ENCODE assay signal across 8 cellular contexts in the genomic region with DNA sequence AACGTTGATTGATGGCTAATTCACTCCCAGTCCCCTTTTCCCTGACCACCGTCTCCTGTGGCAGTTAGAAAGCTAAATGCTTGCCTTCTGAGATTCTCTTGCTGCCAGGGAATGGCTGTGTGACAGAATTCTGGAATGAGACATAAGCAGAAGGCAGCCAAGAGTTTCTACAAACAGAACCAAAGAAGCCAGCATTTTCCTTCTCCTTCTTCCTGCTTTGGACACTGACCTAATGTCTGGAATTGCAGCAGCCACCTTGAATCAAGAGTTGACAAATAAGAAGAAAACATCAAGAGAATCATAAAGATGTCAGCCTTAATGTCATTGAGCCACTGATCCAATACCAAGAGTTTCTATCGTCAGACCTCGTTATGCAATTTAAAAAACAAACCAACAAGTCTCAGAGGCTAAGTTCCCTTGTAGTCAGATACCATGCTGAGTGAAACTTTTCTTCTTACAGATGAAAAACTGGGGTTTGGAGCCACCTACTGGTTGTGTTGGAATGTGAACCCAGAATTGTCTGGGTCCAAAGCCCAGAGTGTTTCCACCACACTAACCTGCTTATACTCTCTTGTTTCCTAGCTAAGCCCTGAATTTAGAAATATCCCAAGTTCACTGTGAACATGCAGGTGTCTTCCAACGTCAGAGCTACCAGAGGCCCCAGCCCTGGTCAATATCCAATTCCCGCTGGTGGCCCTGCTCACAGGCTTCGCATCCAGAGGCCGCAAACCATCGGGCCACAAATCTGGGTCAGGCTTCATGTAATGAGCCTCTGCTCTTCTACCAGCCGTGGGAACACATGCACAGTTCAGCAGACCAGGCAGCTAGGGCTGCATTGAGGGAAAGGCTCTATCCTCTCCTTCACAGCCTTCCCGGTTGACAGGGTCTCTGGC. TPM values are rescaled to one million over a fixed set of nuclear protein-coding genes. Genes with fewer than 3 reads are reported as not detected.
DNase-seq lines count a peak whose midpoint lies in the region; ATAC-seq and TF ChIP-seq lines count a peak whose summit lies in the region.

No MANE protein-coding gene starts in this region.

- no peaks in the 10 kb centered on the region for H3K9me3 Mint-ChIP-seq in CD14-positive monocyte
- H3K9me3 Mint-ChIP-seq in activated naive CD4-positive, alpha-beta T cell treated with anti-CD3 and anti-CD28 coated beads for 36 hours, result no peaks in the 10 kb centered on the region

- H3K36me3 ChIP-seq in ovary, result no peaks in the 10 kb centered on the region
- no peaks in the 10 kb centered on the region for H3K36me3 ChIP-seq in aorta (ENCODE audit: control insufficient read depth in 1 of 2, insufficient read depth in 2 of 2, low read length in 1 of 2)

- H3K27ac Mint-ChIP-seq in CD14-positive monocyte, result peak overlapping the region in 2 of 7 donors; percentile 16 to 30
- no peak overlapping the region for H3K27ac Mint-ChIP-seq in activated naive CD4-positive, alpha-beta T cell treated with anti-CD3 and anti-CD28 coated beads for 36 hours

- DNase-seq in CD14-positive monocyte (ENCODE audit: low spot score) (no peak), Kasumi-1 (lab: John Stamatoyannopoulos, UW) (peak; percentile 82 to 91), SHP77 (lab: John Stamatoyannopoulos, UW) (peak; percentile 28 to 31), globus pallidus (ENCODE audit: low spot score) (peak; percentile 66), ovary (peak in 4 of 5 donors; percentile 26 to 64 (median 31)), aorta (no peak)
- DNase-seq in activated naive CD4-positive, alpha-beta T cell treated with anti-CD3 and anti-CD28 coated beads for 36 hours, result peak; percentile 79

- H3K4me3 ChIP-seq in ovary, result no peak overlapping the region
- no peak overlapping the region for H3K4me3 ChIP-seq in aorta (ENCODE audit: low read length in 2 of 2)

- no peak for TF ChIP-seq EP300 in ovary (IDR thresholded peaks at IDR 0.05)

- TF ChIP-seq POLR2A in ovary (IDR thresholded peaks at IDR 0.05), result no peak

- H3K9me3 ChIP-seq in ovary (no peaks in the 10 kb centered on the region), aorta (ENCODE audit: control insufficient read depth, low read length) (no peaks in the 10 kb centered on the region)

- peaks cover 19% of the 10 kb centered on the region for H3K4me1 Mint-ChIP-seq in CD14-positive monocyte
- H3K4me1 Mint-ChIP-seq in activated naive CD4-positive, alpha-beta T cell treated with anti-CD3 and anti-CD28 coated beads for 36 hours (ENCODE audit: low read depth), result peaks cover 9% of the 10 kb centered on the region

- TF ChIP-seq CTCF in CD14-positive monocyte (IDR thresholded peaks at IDR 0.05) (peak; percentile 78), ovary (IDR thresholded peaks at IDR 0.05) (peak; percentile 28 to 56 (median 44))

- H3K27me3 ChIP-seq in ovary (no peaks in the 10 kb centered on the region), aorta (ENCODE audit: control insufficient read depth in 1 of 2, insufficient read depth in 2 of 2, low read length in 1 of 2) (no peaks in the 10 kb centered on the region)

- 61 to 67% (median 61%) methylated on average over 11 of the region's 11 CpGs for WGBS in ovary, 3 donors
- WGBS in aorta, 2 donors, result 46% methylated on average over 11 of the region's 11 CpGs

- intact Hi-C loops in CD14-positive monocyte (cut with micrococcal nuclease) (loop anchor here (2.0 to 10.0 kb wide), 3 partner anchors 91 to 263 kb away; a partner anchor contains a TSS), ovary (cut with DNase I) (loop anchor here in 3 of 4 donors (5.0 to 10.0 kb wide), 2 partner anchors 204 to 261 kb away; no protein-coding TSS in a partner anchor), aorta (cut with DNase I) (loop anchor here (1.0 to 10.0 kb wide), 4 partner anchors 131 to 264 kb away; a partner anchor contains a TSS)
- intact Hi-C loops in activated naive CD4-positive, alpha-beta T cell treated with anti-CD3 and anti-CD28 coated beads for 36 hours (cut with micrococcal nuclease), result loop anchor here (1.0 to 5.0 kb wide), 8 partner anchors 83 to 672 kb away; a partner anchor contains a TSS

- CTCF ChIA-PET in activated naive CD4-positive, alpha-beta T cell treated with anti-CD3 and anti-CD28 coated beads for 36 hours (lab: Charles Lee), result interaction anchor here (0.9 to 7.6 kb wide), 20 partner anchors 11 to 381 kb away, joined by 3 to 318 read pairs (median 4); a partner anchor contains a TSS

- H3K4me1 ChIP-seq in ovary (ENCODE audit: insufficient read depth) (no peaks in the 10 kb centered on the region), aorta (ENCODE audit: control insufficient read depth in 1 of 2, insufficient read depth in 2 of 2, low read length in 2 of 2) (no peaks in the 10 kb centered on the region)

- H3K36me3 Mint-ChIP-seq in CD14-positive monocyte, result no peaks in the 10 kb centered on the region
- H3K36me3 Mint-ChIP-seq in activated naive CD4-positive, alpha-beta T cell treated with anti-CD3 and anti-CD28 coated beads for 36 hours (ENCODE audit: low read depth), result no peaks in the 10 kb centered on the region

- peak; percentile 57 for ATAC-seq in GM19397 (IDR thresholded peaks at IDR 0.05; ENCODE audit: unreplicated experiment)
- peak; percentile 91 for ATAC-seq in aorta (ENCODE audit: low FRiP score)

- peaks cover 0 to 2% (median 0%) of the 10 kb centered on the region in 3 donors for H3K27me3 Mint-ChIP-seq in CD14-positive monocyte (ENCODE audit: low read depth in 3 of 3)
- no peaks in the 10 kb centered on the region for H3K27me3 Mint-ChIP-seq in activated naive CD4-positive, alpha-beta T cell treated with anti-CD3 and anti-CD28 coated beads for 36 hours (ENCODE audit: low read depth)

- no peak overlapping the region for H3K4me3 Mint-ChIP-seq in CD14-positive monocyte
- H3K4me3 Mint-ChIP-seq in activated naive CD4-positive, alpha-beta T cell treated with anti-CD3 and anti-CD28 coated beads for 36 hours, result no peak overlapping the region

- no peak overlapping the region for H3K27ac ChIP-seq in ovary
- H3K27ac ChIP-seq in aorta (ENCODE audit: low read depth in 1 of 2, low read length in 2 of 2), result peak overlapping the region in 1 of 2 donors; percentile 65

RNA-seq across cellular contexts. Expression of a gene that starts 42.5 kb away (rescaled TPM):
- polyA plus RNA-seq in CD14-positive monocyte (under 1 TPM in 1 of 2 donors, not detected in 1; 0.13 TPM), ovary (1 to 10 TPM in 1 of 2 donors, under 1 TPM in 1; 0.39 to 2.2 TPM), aorta (under 1 TPM; 0.13 to 0.33 TPM)
- total RNA-seq in activated naive CD4-positive, alpha-beta T cell treated with anti-CD3 and anti-CD28 coated beads for 36 hours, result 1 to 10 TPM; 1.0 to 1.7 TPM
- total RNA-seq in ovary (1 to 10 TPM in 3 of 7 donors, under 1 TPM in 4; 0.12 to 1.1 (median 0.61) TPM), aorta (1 to 10 TPM in 1 of 2 donors, under 1 TPM in 1; 0.75 to 1.0 TPM)

Comparison
In these comparisons a context has a peak if more than half of its experiments do, and no peak if none do; other contexts are left out.
1. DNase-seq: peak in Kasumi-1 (2 of 2), SHP77 (2 of 2), activated naive CD4-positive, alpha-beta T cell treated with anti-CD3 and anti-CD28 coated beads for 36 hours (single experiment), globus pallidus (single experiment) and ovary (4 of 5); none in CD14-positive monocyte (single experiment) and aorta (0 of 2).